Comparison of ENCODE assay signal across 26 cellular contexts in genomic region chr2:126304147-126304546, GRCh38.
DNase-seq lines count a peak whose midpoint lies in the region; ATAC-seq, FAIRE-seq and TF ChIP-seq lines count a peak whose summit lies in the region.
"Had no signal": no experiment of that assay in that cellular context is flagged by ENCODE, and none has a peak within 500 bp of the region (broad histone marks: within the 10 kb centered on the region; RNA-seq: fewer than 3 reads in every experiment).

No MANE protein-coding gene starts in this region.

- H3K36me3 ChIP-seq in body of pancreas (replicated peaks in 1 of 2; ENCODE audit: insufficient read depth in 1 of 2, low read depth in 2 of 2) (no peaks in the 10 kb centered on the region), right lobe of liver (no peaks in the 10 kb centered on the region), pancreas (no peaks in the 10 kb centered on the region), thyroid gland (no peaks in the 10 kb centered on the region)
- H3K36me3 ChIP-seq: BE2C, BLaER1 had no signal

- peaks cover 18% of the 10 kb centered on the region for H3K4me1 ChIP-seq in body of pancreas
- peaks cover 0 to 5% (median 0%) of the 10 kb centered on the region in 4 donors for H3K4me1 ChIP-seq in right lobe of liver
- H3K4me1 ChIP-seq in pancreas: peaks cover 6 to 16% (median 15%) of the 10 kb centered on the region in 3 donors
- H3K4me1 ChIP-seq in thyroid gland: no peaks in the 10 kb centered on the region
- H3K4me1 ChIP-seq: BE2C, BLaER1 had no signal

- peak; percentile 77 for ATAC-seq in body of pancreas
- ATAC-seq in right lobe of liver: peak; percentile 33 to 73 (median 61)
- ATAC-seq in pancreas: peak; percentile 60 to 98 (median 76)
- no peak for ATAC-seq in GM18868 (IDR thresholded peaks at IDR 0.05; ENCODE audit: unreplicated experiment)
- ATAC-seq: GM12878 had no signal

- no peaks in the 10 kb centered on the region for H3K9me3 Mint-ChIP-seq in glutamatergic neuron (ENCODE audit: unreplicated experiment)
- H3K9me3 Mint-ChIP-seq: CD8-positive, alpha-beta memory T cell had no signal

- POLR2A ChIA-PET in GM10248 (lab: Yijun Ruan, JAX): no interaction called here

- WGBS in body of pancreas, 2 donors: 11 to 14% methylated on average over 2 of the region's 2 CpGs
- WGBS in right lobe of liver (ENCODE audit: insufficient coverage, low coverage, low lambda C conversion rate, missing lambda C conversion rate): 34% methylated on average over 2 of the region's 2 CpGs
- 8 to 13% methylated on average over 2 of the region's 2 CpGs for WGBS in pancreas, 2 donors
- 81 to 83% methylated on average over 2 of the region's 2 CpGs for WGBS in thyroid gland, 2 donors

- H3K36me3 Mint-ChIP-seq in glutamatergic neuron (ENCODE audit: unreplicated experiment): no peaks in the 10 kb centered on the region
- H3K36me3 Mint-ChIP-seq: CD14-positive monocyte; CD4-positive, alpha-beta memory T cell; CD4-positive, CD25-positive, alpha-beta regulatory T cell; CD8-positive, alpha-beta memory T cell had no signal

- no peak for FAIRE-seq in pancreas (lab: Jason Lieb, UNC)
- FAIRE-seq: A204.1, G401.6, GM12878, GM12892, GM18507, GM19239 had no signal

- H3K27me3 ChIP-seq in body of pancreas (no peaks in the 10 kb centered on the region), right lobe of liver (no peaks in the 10 kb centered on the region), pancreas (no peaks in the 10 kb centered on the region), thyroid gland (no peaks in the 10 kb centered on the region)
- H3K27me3 ChIP-seq: BE2C, BLaER1 had no signal

- H3K4me3 Mint-ChIP-seq in glutamatergic neuron (ENCODE audit: unreplicated experiment): peak overlapping the region; percentile 4
- H3K4me3 Mint-ChIP-seq: CD14-positive monocyte; CD4-positive, alpha-beta memory T cell; CD4-positive, CD25-positive, alpha-beta regulatory T cell; CD8-positive, alpha-beta memory T cell had no signal

- CTCF ChIA-PET in GM10248 (lab: Yijun Ruan, JAX): no interaction called here

- H3K9me3 ChIP-seq in body of pancreas: no peaks in the 10 kb centered on the region
- H3K9me3 ChIP-seq in right lobe of liver: no peaks in the 10 kb centered on the region
- H3K9me3 ChIP-seq in pancreas: no peaks in the 10 kb centered on the region
- H3K9me3 ChIP-seq in thyroid gland: no peaks in the 10 kb centered on the region
- H3K9me3 ChIP-seq: BE2C, BLaER1 had no signal

- peaks cover 4% of the 10 kb centered on the region for H3K27me3 Mint-ChIP-seq in glutamatergic neuron (ENCODE audit: unreplicated experiment)
- H3K27me3 Mint-ChIP-seq: CD4-positive, alpha-beta memory T cell; CD4-positive, CD25-positive, alpha-beta regulatory T cell had no signal

- H3K4me1 Mint-ChIP-seq in glutamatergic neuron (ENCODE audit: low read depth, unreplicated experiment): peaks cover 22% of the 10 kb centered on the region
- H3K4me1 Mint-ChIP-seq: CD14-positive monocyte; CD4-positive, CD25-positive, alpha-beta regulatory T cell; CD8-positive, alpha-beta memory T cell had no signal

- TF ChIP-seq POLR2A in body of pancreas (IDR thresholded peaks at IDR 0.05): no peak
- TF ChIP-seq POLR2A in right lobe of liver (IDR thresholded peaks at IDR 0.05): no peak
- no peak for TF ChIP-seq POLR2A in thyroid gland (IDR thresholded peaks at IDR 0.05)

- H3K27ac ChIP-seq in body of pancreas (peak overlapping the region in 1 of 4 donors; percentile 37), right lobe of liver (no peak overlapping the region), pancreas (no peak overlapping the region), thyroid gland (no peak overlapping the region)
- H3K27ac ChIP-seq: BLaER1 had no signal

- H3K4me3 ChIP-seq in body of pancreas: no peak overlapping the region
- no peak overlapping the region for H3K4me3 ChIP-seq in right lobe of liver
- no peak overlapping the region for H3K4me3 ChIP-seq in pancreas
- H3K4me3 ChIP-seq in thyroid gland (replicated peaks in 1 of 3): no peak overlapping the region
- H3K4me3 ChIP-seq: BLaER1, GM12878 had no signal

- no peak for TF ChIP-seq CTCF in body of pancreas (IDR thresholded peaks at IDR 0.05)
- no peak for TF ChIP-seq CTCF in glutamatergic neuron (IDR thresholded peaks at IDR 0.05; ENCODE audit: partially characterized antibody, unreplicated experiment)
- TF ChIP-seq CTCF in right lobe of liver (IDR thresholded peaks at IDR 0.05): no peak
- TF ChIP-seq CTCF in pancreas (IDR thresholded peaks at IDR 0.05): no peak
- no peak for TF ChIP-seq CTCF in thyroid gland (IDR thresholded peaks at IDR 0.05)
- no peak for TF ChIP-seq CTCF in GM10248 (IDR thresholded peaks at IDR 0.05; ENCODE audit: control extremely low read depth, extremely low read depth, low read depth, missing control alignments)

- H3K27ac Mint-ChIP-seq in glutamatergic neuron (ENCODE audit: unreplicated experiment): no peak overlapping the region
- H3K27ac Mint-ChIP-seq: CD14-positive monocyte; CD4-positive, alpha-beta memory T cell; CD4-positive, CD25-positive, alpha-beta regulatory T cell; CD8-positive, alpha-beta memory T cell had no signal

- DNase-seq in body of pancreas (peak in 2 of 4 donors; percentile 16 to 43), glutamatergic neuron (no peak), right lobe of liver (no peak), pancreas (peak in 3 of 6 donors; percentile 20 to 54 (median 21)), thyroid gland (no peak), T-helper 9 cell (no peak), GM10248 (ENCODE audit: extremely low spot score) (no peak)
- DNase-seq: 8988T; ACHN; BE2C; C1 segment of cervical spinal cord; CD4-positive, alpha-beta memory T cell; CD4-positive, CD25-positive, alpha-beta regulatory T cell; CD8-positive, alpha-beta memory T cell; COR-L47; DMS79 treated with DMSO at 0.1 percent for 48 hours; GF-D8 had no signal

- intact Hi-C loops in body of pancreas (cut with DNase I): no loop called here
- intact Hi-C loops in right lobe of liver (cut with DNase I): no loop called here
- intact Hi-C loops in pancreas (cut with DNase I): no loop called here
- intact Hi-C loops in thyroid gland (cut with DNase I): no loop called here
